ENCODE assay signal across 8 cellular contexts in genomic region chr3:111610612-111611054, GRCh38. TPM values are rescaled to one million over a fixed set of nuclear protein-coding genes. Genes with fewer than 3 reads are reported as not detected.
DNase-seq lines count a peak whose midpoint lies in the region; ATAC-seq and TF ChIP-seq lines count a peak whose summit lies in the region.

No MANE protein-coding gene starts in this region.

- H3K9me3 ChIP-seq in mammary epithelial cell (replicated peaks; ENCODE audit: insufficient read depth, low read length): no peaks in the 10 kb centered on the region

- H3K27ac ChIP-seq in mammary epithelial cell (ENCODE audit: insufficient read depth, low read depth, low read length): peak overlapping the region; percentile 95

- no peak for TF ChIP-seq CTCF in mammary epithelial cell (conservative IDR thresholded peaks at IDR 0.05 in 1 of 2, IDR thresholded peaks at IDR 0.05 in 1 of 2; ENCODE audit: extremely low read depth in 1 of 2, insufficient read depth in 1 of 2, low read depth in 1 of 2, low read length in 2 of 2)

- no peaks in the 10 kb centered on the region for H3K79me2 ChIP-seq in mammary epithelial cell (ENCODE audit: insufficient read depth, low read length)

- intact Hi-C loops in mammary epithelial cell (cut with micrococcal nuclease): loop anchor here (1.0 to 2.0 kb wide), 4 partner anchors 16 to 80 kb away; no protein-coding TSS in a partner anchor

- no peaks in the 10 kb centered on the region for H3K27me3 ChIP-seq in mammary epithelial cell (ENCODE audit: insufficient read depth, low read length)

- peak overlapping the region in 2 of 3 experiments; percentile 10 to 21 for H3K4me3 ChIP-seq in mammary epithelial cell (replicated peaks in 1 of 3; ENCODE audit: insufficient read depth in 1 of 3, low read depth in 2 of 3, low read length in 3 of 3)

- in situ Hi-C loops in mammary epithelial cell (cut with MboI; ENCODE audit: low sequenced_read_pairs in 2 of 2): no loop called here

- no peaks in the 10 kb centered on the region for H3K36me3 ChIP-seq in mammary epithelial cell (ENCODE audit: insufficient read depth, low read length)

- DNase-seq in Daoy (ENCODE audit: low read depth): peak; percentile 45
- peak; percentile 91 for DNase-seq in M059J (ENCODE audit: low read depth)
- peak; percentile 99 for DNase-seq in mammary epithelial cell
- DNase-seq in inferior parietal cortex (ENCODE audit: extremely low spot score): no peak
- DNase-seq in SIG-M5 (lab: John Stamatoyannopoulos, UW): no peak
- no peak for DNase-seq in NCI-H774 (lab: John Stamatoyannopoulos, UW)
- DNase-seq in kidney tubule cell (ENCODE audit: low spot score): no peak

- dilution Hi-C loops in mammary epithelial cell (cut with HindIII; ENCODE audit: low sequenced_read_pairs): no loop called here

- ATAC-seq in GM21737 (IDR thresholded peaks at IDR 0.05; ENCODE audit: unreplicated experiment): peak; percentile 13

- no TSS peak for BruUV-seq in mammary epithelial cell (replicated peaks; lab: Mats Ljungman, UMichigan)

- H3K4me1 ChIP-seq in mammary epithelial cell (ENCODE audit: insufficient read depth, low read length): peaks cover 24% of the 10 kb centered on the region

- H2AFZ ChIP-seq in mammary epithelial cell (ENCODE audit: low read depth, low read length): peak overlapping the region; percentile 24

- CTCF ChIA-PET in mammary epithelial cell (lab: Charles Lee; ENCODE audit: low non-redundant PET): interaction anchor here (0.7 to 1.5 kb wide), 2 partner anchors 33 to 249 kb away, joined by 3 to 19 read pairs; no protein-coding TSS in a partner anchor

- 2% methylated on average over 8 of the region's 8 CpGs for WGBS in mammary epithelial cell (ENCODE audit: low coverage, missing lambda C conversion rate)

- no peaks in the 10 kb centered on the region for H4K20me1 ChIP-seq in mammary epithelial cell (ENCODE audit: insufficient read depth, low read length)

- H3K4me2 ChIP-seq in mammary epithelial cell (ENCODE audit: insufficient read depth, low read depth, low read length): peak overlapping the region; percentile 75

- peak overlapping the region; percentile 52 for H3K9ac ChIP-seq in mammary epithelial cell (ENCODE audit: insufficient read depth, low read length)

RNA-seq across cellular contexts. Expression of gene ZBED2, which starts 15.5 kb away (rescaled TPM):
- total RNA-seq in Daoy (2014; rRNA removed; shearing (Covaris generic)): 0.11 and 1.0 TPM in 2 replicates
- total RNA-seq in M059J (2014; rRNA removed; shearing (Covaris generic)): 0.15 and 0.49 TPM in 2 replicates
- total RNA-seq in mammary epithelial cell: 10 to 100 TPM in 1 of 2 donors, 1 to 10 TPM in 1; 3.2 to 85.7 TPM
- 42.6 TPM for polyA plus RNA-seq in mammary epithelial cell
- polyA minus RNA-seq in mammary epithelial cell: 44.8 TPM

Comparison
In these comparisons a context has a peak if more than half of its experiments do, and no peak if none do; other contexts are left out.
1. DNase-seq: peak in Daoy (single experiment), M059J (single experiment) and mammary epithelial cell (single experiment); none in inferior parietal cortex (single experiment), SIG-M5 (single experiment), NCI-H774 (single experiment) and kidney tubule cell (single experiment).